16 cellular contexts compared by ENCODE assay signal in the genomic region with DNA sequence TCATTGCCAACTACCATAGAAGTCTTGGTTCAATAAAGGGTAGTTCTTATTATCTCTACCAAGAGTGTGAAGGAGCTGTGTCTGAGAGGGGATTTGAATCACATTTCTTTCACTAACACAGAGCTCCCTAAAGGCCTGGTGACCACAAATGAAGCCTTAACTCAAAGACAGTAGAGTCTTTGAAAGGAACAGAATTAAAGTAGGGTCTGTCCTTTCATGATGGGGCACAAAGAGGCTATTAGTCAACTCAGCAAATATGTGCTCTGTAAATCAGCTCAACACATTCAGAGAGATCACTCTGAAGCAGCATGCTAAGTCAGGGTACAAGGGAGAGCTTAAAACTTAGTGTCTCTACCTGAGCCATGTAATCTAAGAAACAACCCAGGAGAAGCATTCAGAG.
A peak's percentile ranks its signal among the peaks of the same experiment; 100 is the strongest.
DNase-seq lines count a peak whose midpoint lies in the region; ATAC-seq, FAIRE-seq and TF ChIP-seq lines count a peak whose summit lies in the region.
"Had no signal": no experiment of that assay in that cellular context is flagged by ENCODE, and none has a peak within 500 bp of the region (broad histone marks: within the 10 kb centered on the region; RNA-seq: fewer than 3 reads in every experiment).

No MANE protein-coding gene starts in this region.

- H2AK5ac ChIP-seq in H1 (ENCODE audit: low read depth, low read length) = no peak overlapping the region

- H3K4me1 ChIP-seq in BLaER1 treated with 17β-estradiol and CSF1 and Interleukin-3, amounts not matched to agents 10 nM and 100 nM = peaks cover 38 to 74% (median 58%) of the 10 kb centered on the region in 10 experiments
- H3K4me1 ChIP-seq in OCI-LY3 (ENCODE audit: low read length) (peaks cover 62% of the 10 kb centered on the region), H1 (replicated peaks in 1 of 4; ENCODE audit: control insufficient read depth in 3 of 4, insufficient read depth in 4 of 4, low read length in 3 of 4) (no peaks in the 10 kb centered on the region), neural progenitor cell (peaks cover 20% of the 10 kb centered on the region)

- DNase-seq in H1 (ENCODE audit: low read depth in 1 of 2, low spot score in 2 of 2) = no peak
- peak; percentile 57 for DNase-seq in neural progenitor cell (ENCODE audit: low spot score)
- DNase-seq in natural killer cell = no peak
- no peak for DNase-seq in left ventricle myocardium superior
- no peak for DNase-seq in ecto neural progenitor cell (ENCODE audit: low spot score)
- DNase-seq: CD8-positive, alpha-beta T cell; DND-41; NCI-H345; NCI-H69; NK-92 treated with Interleukin-12 subunit alpha and Interleukin-12 subunit beta, amount 100 ng/mL, for 24 hours; PC-3; SK-N-SH had no signal

- H3K4me1 Mint-ChIP-seq in neural progenitor cell = peaks cover 5% of the 10 kb centered on the region
- no peaks in the 10 kb centered on the region for H3K4me1 Mint-ChIP-seq in natural killer cell

- H2AFZ ChIP-seq in OCI-LY3 (ENCODE audit: low read depth, low read length) (no peak overlapping the region), H1 (ENCODE audit: low read length) (no peak overlapping the region), neural progenitor cell (replicated peaks) (no peak overlapping the region)

- H3K27me3 Mint-ChIP-seq in neural progenitor cell (ENCODE audit: insufficient read depth, low read depth) (no peaks in the 10 kb centered on the region), natural killer cell (ENCODE audit: low read depth in 2 of 2) (no peaks in the 10 kb centered on the region)

- TF ChIP-seq CTCF in OCI-LY3 (IDR thresholded peaks at IDR 0.05; ENCODE audit: low read depth, low read length) (no peak), H1 (IDR thresholded peaks at IDR 0.05; ENCODE audit: control extremely low read depth in 1 of 3, insufficient read depth in 1 of 3, low read depth in 1 of 3, low read length in 3 of 3) (no peak), neural progenitor cell (IDR thresholded peaks at IDR 0.05) (no peak), natural killer cell (IDR thresholded peaks at IDR 0.05) (no peak)

- H3K56ac ChIP-seq in H1 (replicated peaks; ENCODE audit: insufficient read length, low read depth, low read length) = no peak overlapping the region

- H3K23ac ChIP-seq in H1 (ENCODE audit: insufficient read length) = no peak overlapping the region

- peak overlapping the region; percentile 59 to 88 (median 73); a peak in 20 of 22 replicates for H3K4me2 ChIP-seq in BLaER1 treated with 17β-estradiol and CSF1 and Interleukin-3, amounts not matched to agents 10 nM and 100 nM
- H3K4me2 ChIP-seq in OCI-LY3 (ENCODE audit: low read length) (peak overlapping the region; percentile 74), H1 (ENCODE audit: insufficient read depth in 1 of 2, low read depth in 2 of 2, low read length in 2 of 2) (no peak overlapping the region), neural progenitor cell (peak overlapping the region; percentile 39)
- H3K4me2 ChIP-seq: SK-N-SH had no signal

- H3F3A ChIP-seq in neural progenitor cell (ENCODE audit: low read depth) = peaks cover 16% of the 10 kb centered on the region

- H3K36me3 Mint-ChIP-seq in neural progenitor cell = peaks cover 20% of the 10 kb centered on the region
- H3K36me3 Mint-ChIP-seq in natural killer cell = no peaks in the 10 kb centered on the region
- H3K36me3 Mint-ChIP-seq: CD8-positive, alpha-beta T cell had no signal

- H3K79me2 ChIP-seq in OCI-LY3 (ENCODE audit: low read length) = no peaks in the 10 kb centered on the region
- H3K79me2 ChIP-seq in H1 (ENCODE audit: control insufficient read depth in 1 of 2, insufficient read depth in 2 of 2, low read length in 2 of 2) = no peaks in the 10 kb centered on the region
- H3K79me2 ChIP-seq in neural progenitor cell (ENCODE audit: low read depth) = no peaks in the 10 kb centered on the region

- no peaks in the 10 kb centered on the region for H3K23me2 ChIP-seq in H1 (ENCODE audit: low read depth, low read length)

- CTCF ChIA-PET in H1 (lab: Charles Lee; ENCODE audit: partially characterized antibody) = interaction anchor here (1.2 kb wide), 1 partner anchor 16 kb away, joined by 3 read pairs; no protein-coding TSS in a partner anchor

- peaks cover 9 to 48% (median 20%) of the 10 kb centered on the region in 11 experiments; a peak in 17 of 22 replicates for H3K36me3 ChIP-seq in BLaER1 treated with 17β-estradiol and CSF1 and Interleukin-3, amounts not matched to agents 10 nM and 100 nM
- peaks cover 7% of the 10 kb centered on the region for H3K36me3 ChIP-seq in OCI-LY3 (replicated peaks; ENCODE audit: low read depth, low read length)
- peaks cover 3 to 9% (median 4%) of the 10 kb centered on the region in 4 experiments; a peak in 4 of 8 replicates for H3K36me3 ChIP-seq in H1 (ENCODE audit: control insufficient read depth in 2 of 4, insufficient read depth in 4 of 4, low read length in 3 of 4)
- no peaks in the 10 kb centered on the region for H3K36me3 ChIP-seq in neural progenitor cell

- H3K79me1 ChIP-seq in H1 (ENCODE audit: low read depth, low read length) = no peaks in the 10 kb centered on the region

- no peak overlapping the region for H2BK20ac ChIP-seq in H1 (ENCODE audit: low read length)

- H4K5ac ChIP-seq in H1 (ENCODE audit: insufficient read length, low read depth, low read length) = no peak overlapping the region

- no peak for TF ChIP-seq POLR2A in H1 (IDR thresholded peaks at IDR 0.05; ENCODE audit: control extremely low read depth in 1 of 2, low read depth in 2 of 2, low read length in 2 of 2)

- no peak overlapping the region; a peak in 1 of 20 replicates for H3K4me3 ChIP-seq in BLaER1 treated with 17β-estradiol and CSF1 and Interleukin-3, amounts not matched to agents 10 nM and 100 nM
- H3K4me3 ChIP-seq in OCI-LY3 (ENCODE audit: low read length) (no peak overlapping the region), H1 (ENCODE audit: extremely low read depth in 1 of 4, insufficient read depth in 2 of 4, low read depth in 3 of 4, low read length in 4 of 4) (no peak overlapping the region), neural progenitor cell (no peak overlapping the region)

- H2BK12ac ChIP-seq in H1 (ENCODE audit: low read depth, low read length) = no peak overlapping the region

- no peak for TF ChIP-seq RAD21 in H1 (IDR thresholded peaks at IDR 0.05 in 1 of 2, conservative IDR thresholded peaks at IDR 0.05 in 1 of 2; ENCODE audit: low read depth in 2 of 2, low read length in 2 of 2)

- no peak overlapping the region for H2BK120ac ChIP-seq in H1 (replicated peaks; ENCODE audit: low read depth, low read length)

- no peak overlapping the region for H3K14ac ChIP-seq in H1 (ENCODE audit: insufficient read length)

- no peak overlapping the region for H4K91ac ChIP-seq in H1 (replicated peaks; ENCODE audit: insufficient read length, low read length)

- no peak overlapping the region for H4K8ac ChIP-seq in H1 (ENCODE audit: extremely low read depth, insufficient read depth, low read length)

- POLR2A ChIA-PET in H1 (lab: Charles Lee; ENCODE audit: partially characterized antibody) = interaction anchor here (1.5 kb wide), 1 partner anchor 9 kb away, joined by 3 read pairs; no protein-coding TSS in a partner anchor

- no peak overlapping the region for H2BK15ac ChIP-seq in H1 (ENCODE audit: low read length)

- no peak overlapping the region for H3K4ac ChIP-seq in H1 (replicated peaks; ENCODE audit: insufficient read length, low read depth, low read length)

- no peak for TF ChIP-seq EP300 in H1 (IDR thresholded peaks at IDR 0.05; ENCODE audit: borderline replicate concordance in 1 of 2, low read depth in 2 of 2, low read length in 2 of 2)

- H4K20me1 ChIP-seq in BLaER1 treated with 17β-estradiol and CSF1 and Interleukin-3, amounts not matched to agents 10 nM and 100 nM = no peaks in the 10 kb centered on the region
- H4K20me1 ChIP-seq in OCI-LY3 (ENCODE audit: insufficient read depth, low read length) (no peaks in the 10 kb centered on the region), H1 (replicated peaks in 1 of 2; ENCODE audit: control insufficient read depth in 1 of 2, insufficient read depth in 2 of 2, low read length in 2 of 2) (peaks cover 0 to 1% of the 10 kb centered on the region in 2 experiments), neural progenitor cell (ENCODE audit: low read depth) (no peaks in the 10 kb centered on the region)

- no peaks in the 10 kb centered on the region for H3K27me3 ChIP-seq in BLaER1 treated with 17β-estradiol and CSF1 and Interleukin-3, amounts not matched to agents 10 nM and 100 nM
- H3K27me3 ChIP-seq in OCI-LY3 (ENCODE audit: low read depth, low read length) (no peaks in the 10 kb centered on the region), H1 (replicated peaks in 1 of 4; ENCODE audit: control insufficient read depth in 3 of 4, extremely low read depth in 1 of 4, insufficient read depth in 3 of 4, low read length in 3 of 4) (no peaks in the 10 kb centered on the region), neural progenitor cell (no peaks in the 10 kb centered on the region)

- no peak overlapping the region for H3K27ac Mint-ChIP-seq in neural progenitor cell
- H3K27ac Mint-ChIP-seq in natural killer cell = no peak overlapping the region
- H3K27ac Mint-ChIP-seq: CD8-positive, alpha-beta T cell had no signal

- no peak for FAIRE-seq in H1 (lab: Jason Lieb, UNC)
- FAIRE-seq: H54 had no signal

- no peak overlapping the region for H3K18ac ChIP-seq in H1 (ENCODE audit: extremely low read depth, low read length)

- H3K27ac ChIP-seq in BLaER1 treated with 17β-estradiol and CSF1 and Interleukin-3, amounts not matched to agents 10 nM and 100 nM = peak overlapping the region in 9 of 11 experiments; percentile 45 to 91 (median 81); a peak in 19 of 22 replicates
- H3K27ac ChIP-seq in OCI-LY3 (ENCODE audit: low read length) (peak overlapping the region; percentile 97), H1 (ENCODE audit: low read depth, low read length) (no peak overlapping the region), neural progenitor cell (peak overlapping the region; percentile 47)

- peaks cover 10 to 51% (median 43%) of the 10 kb centered on the region in 11 experiments; a peak in 20 of 22 replicates for H3K9me3 ChIP-seq in BLaER1 treated with 17β-estradiol and CSF1 and Interleukin-3, amounts not matched to agents 10 nM and 100 nM (replicated peaks in 1 of 11)
- H3K9me3 ChIP-seq in OCI-LY3 (ENCODE audit: insufficient read depth, low read length) (no peaks in the 10 kb centered on the region), H1 (ENCODE audit: insufficient read depth in 2 of 2, low read depth in 1 of 2, low read length in 1 of 2) (no peaks in the 10 kb centered on the region), neural progenitor cell (ENCODE audit: low read depth) (no peaks in the 10 kb centered on the region)
- H3K9me3 ChIP-seq: SK-N-SH had no signal

- no peak overlapping the region for H3K4me3 Mint-ChIP-seq in neural progenitor cell
- no peak overlapping the region for H3K4me3 Mint-ChIP-seq in natural killer cell
- H3K4me3 Mint-ChIP-seq: CD8-positive, alpha-beta T cell had no signal

- H3K9me3 Mint-ChIP-seq in neural progenitor cell (peaks cover 3% of the 10 kb centered on the region), natural killer cell (no peaks in the 10 kb centered on the region)
- H3K9me3 Mint-ChIP-seq: CD8-positive, alpha-beta T cell had no signal

- ATAC-seq in natural killer cell (no peak), left ventricle myocardium superior (no peak), SK-N-SH treated with all-trans-retinoic acid at 6 μM for 48 hours (no peak)
- ATAC-seq: PC-3 had no signal

- intact Hi-C loops in natural killer cell (cut with micrococcal nuclease) = no loop called here
- intact Hi-C loops in left ventricle myocardium superior (cut with micrococcal nuclease) = no loop called here

- peak overlapping the region in 8 of 11 experiments; percentile 31 to 75 (median 65); a peak in 15 of 22 replicates for H3K9ac ChIP-seq in BLaER1 treated with 17β-estradiol and CSF1 and Interleukin-3, amounts not matched to agents 10 nM and 100 nM
- H3K9ac ChIP-seq in OCI-LY3 (ENCODE audit: low read length) = peak overlapping the region; percentile 59
- no peak overlapping the region for H3K9ac ChIP-seq in H1 (replicated peaks in 1 of 4; ENCODE audit: extremely low read depth in 1 of 4, low read depth in 3 of 4, low read length in 3 of 4)
- no peak overlapping the region for H3K9ac ChIP-seq in neural progenitor cell
- H3K9ac ChIP-seq: SK-N-SH had no signal

- no peak overlapping the region for H2BK5ac ChIP-seq in H1 (ENCODE audit: low read depth, low read length)

Comparison
In these comparisons a context has a peak if more than half of its experiments do, and no peak if none do; other contexts are left out.
1. H3K4me2 ChIP-seq: peak in BLaER1 treated with 17β-estradiol and CSF1 and Interleukin-3, amounts not matched to agents 10 nM and 100 nM (11 of 11), OCI-LY3 (single experiment) and neural progenitor cell (single experiment); none in H1 (0 of 2).
2. H3K9ac ChIP-seq: peak in BLaER1 treated with 17β-estradiol and CSF1 and Interleukin-3, amounts not matched to agents 10 nM and 100 nM (8 of 11) and OCI-LY3 (single experiment); none in H1 (0 of 4) and neural progenitor cell (single experiment).